8 cellular contexts compared by ENCODE assay signal in the genomic region with DNA sequence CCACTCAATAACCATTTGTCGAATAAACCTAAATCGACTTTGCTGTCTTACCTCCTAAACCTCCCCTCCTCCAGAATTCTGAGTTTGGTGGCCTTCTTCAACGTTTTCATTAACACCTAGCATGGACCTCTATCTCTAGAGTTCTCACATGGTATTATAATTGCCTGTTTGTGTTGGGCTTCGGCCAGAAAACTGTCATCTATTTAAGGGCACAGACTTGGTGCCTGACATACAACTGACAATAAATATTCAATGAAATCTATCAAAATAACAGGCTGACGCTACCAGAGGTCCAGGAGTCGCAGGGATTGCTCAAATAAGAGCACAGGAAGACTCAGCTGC. TPM values are rescaled to one million over a fixed set of nuclear protein-coding genes. Genes with fewer than 3 reads are reported as not detected.
DNase-seq lines count a peak whose midpoint lies in the region; ATAC-seq, FAIRE-seq and TF ChIP-seq lines count a peak whose summit lies in the region.

No MANE protein-coding gene starts in this region.

- H3K4me1 ChIP-seq in A673 (ENCODE audit: insufficient read depth, low read length, poor library complexity, severe bottlenecking) = peaks cover 12% of the 10 kb centered on the region
- peaks cover 7% of the 10 kb centered on the region for H3K4me1 ChIP-seq in IMR-90 (ENCODE audit: control insufficient read depth, insufficient read depth, low read length)
- H3K4me1 ChIP-seq in muscle layer of duodenum (ENCODE audit: control insufficient read depth in 1 of 2, insufficient read depth in 2 of 2, low read length in 2 of 2) = peaks cover 8 to 22% of the 10 kb centered on the region in 2 donors

- 20% methylated on average over 1 of the region's 6 CpGs; no CpG with 5 or more reads in 1 of the 2 experiments for WGBS in IMR-90 (ENCODE audit: extremely low coverage in 2 of 2, insufficient read length in 1 of 2), 2 experiments

- CTCF ChIA-PET in A673 (lab: Charles Lee) (no interaction called here), IMR-90 (lab: Yijun Ruan, JAX) (no interaction called here)

- no peaks in the 10 kb centered on the region for H3K9me3 ChIP-seq in A673 (ENCODE audit: low read depth, low read length, poor library complexity, severe bottlenecking)
- no peaks in the 10 kb centered on the region for H3K9me3 ChIP-seq in IMR-90 (ENCODE audit: control insufficient read depth, insufficient read depth, low read length)
- no peaks in the 10 kb centered on the region for H3K9me3 ChIP-seq in muscle layer of duodenum (ENCODE audit: control insufficient read depth in 1 of 2, low read length in 2 of 2)

- 0 out of 2 replicates have a peak overlapping the region, but pooled peaks have one; percentile 82 for H3K18ac ChIP-seq in IMR-90 (ENCODE audit: low read depth, low read length)

- peak overlapping the region; percentile 89 for H3K4ac ChIP-seq in IMR-90 (ENCODE audit: low read depth, low read length)

- no peaks in the 10 kb centered on the region for H4K20me1 ChIP-seq in IMR-90 (ENCODE audit: insufficient read depth, low read length)

- TF ChIP-seq RAD21 in IMR-90 (IDR thresholded peaks at IDR 0.05; ENCODE audit: low read length) = no peak

- H2AFZ ChIP-seq in IMR-90 (replicated peaks; ENCODE audit: low read length, poor library complexity) = peak overlapping the region; percentile 91

- H3K9me1 ChIP-seq in IMR-90 (ENCODE audit: insufficient read depth, low read length) = peaks cover 6% of the 10 kb centered on the region

- peak overlapping the region; percentile 77 for H2AK9ac ChIP-seq in IMR-90 (replicated peaks; ENCODE audit: low read depth, low read length, poor library complexity)

- H2BK120ac ChIP-seq in IMR-90 (ENCODE audit: low read depth, low read length) = peak overlapping the region; percentile 85

- peak overlapping the region; percentile 92 for H4K5ac ChIP-seq in IMR-90 (ENCODE audit: low read depth, low read length)

- intact Hi-C loops in A673 (cut with micrococcal nuclease; ENCODE audit: unreplicated experiment) (loop anchor here (5.0 kb wide), 1 partner anchor 207 kb away; no protein-coding TSS in a partner anchor), IMR-90 (cut with micrococcal nuclease) (loop anchor here (10.0 kb wide), 1 partner anchor 1090 kb away; no protein-coding TSS in a partner anchor)

- H3K27ac ChIP-seq in A673 (ENCODE audit: low read depth, low read length, poor library complexity, severe bottlenecking) (peak overlapping the region; percentile 73), IMR-90 (ENCODE audit: insufficient read depth, low read length) (peak overlapping the region; percentile 84), muscle layer of duodenum (ENCODE audit: low read length) (peak overlapping the region; percentile 83)

- 0 out of 2 replicates have a peak overlapping the region, but pooled peaks have one; percentile 47 for H3K14ac ChIP-seq in IMR-90 (replicated peaks; ENCODE audit: low read depth, low read length)

- TF ChIP-seq POLR2A in IMR-90 (IDR thresholded peaks at IDR 0.05; ENCODE audit: low read depth, low read length) (no peak), H54 (IDR thresholded peaks at IDR 0.05; ENCODE audit: low read depth, low read length) (no peak)

- H3K27me3 ChIP-seq in A673 (replicated peaks; ENCODE audit: insufficient read depth, low read depth, low read length, poor library complexity) = no peaks in the 10 kb centered on the region
- no peaks in the 10 kb centered on the region for H3K27me3 ChIP-seq in IMR-90 (ENCODE audit: control insufficient read depth, insufficient read depth, low read length)
- no peaks in the 10 kb centered on the region for H3K27me3 ChIP-seq in muscle layer of duodenum (ENCODE audit: low read depth, low read length)

- no peak for DNase-seq in A673 (ENCODE audit: low spot score)
- no peak for DNase-seq in IMR-90
- DNase-seq in choroid plexus epithelial cell (ENCODE audit: low read depth) = no peak
- no peak for DNase-seq in Kasumi-1 (lab: John Stamatoyannopoulos, UW)
- DNase-seq in dedifferentiated amniotic fluid mesenchymal stem cell (ENCODE audit: extremely low spot score) = no peak
- DNase-seq in H54 (ENCODE audit: insufficient read length, low spot score) = no peak

- H2BK5ac ChIP-seq in IMR-90 (ENCODE audit: low read depth, low read length, poor library complexity, severe bottlenecking) = peak overlapping the region; percentile 77

- dilution Hi-C loops in IMR-90 (cut with HindIII; ENCODE audit: low sequenced_read_pairs, unreplicated experiment) = no loop called here

- TF ChIP-seq CTCF in A673 (conservative IDR thresholded peaks at IDR 0.05; ENCODE audit: low read depth, low read length) (no peak), IMR-90 (conservative IDR thresholded peaks at IDR 0.05; ENCODE audit: low read depth, low read length) (no peak), choroid plexus epithelial cell (conservative IDR thresholded peaks at IDR 0.05; ENCODE audit: low read depth, low read length) (no peak)

- peak overlapping the region; percentile 88; the same call in 1 of the 2 replicates for H3K23ac ChIP-seq in IMR-90 (ENCODE audit: low read depth, low read length)

- 0 out of 2 replicates have a peak overlapping the region, but pooled peaks have one; percentile 40 for H2BK20ac ChIP-seq in IMR-90 (ENCODE audit: low read depth, low read length)

- H3K36me3 ChIP-seq in A673 (ENCODE audit: insufficient read depth, low read length, poor library complexity, severe bottlenecking) = no peaks in the 10 kb centered on the region
- no peaks in the 10 kb centered on the region for H3K36me3 ChIP-seq in IMR-90 (ENCODE audit: control insufficient read depth, insufficient read depth, low read length)
- no peaks in the 10 kb centered on the region for H3K36me3 ChIP-seq in muscle layer of duodenum (ENCODE audit: control insufficient read depth in 1 of 2, insufficient read depth in 2 of 2, low read length in 2 of 2)

- TSS peak; percentile 60 for BruUV-seq in A673 (replicated peaks; lab: Mats Ljungman, UMichigan)
- BruUV-seq in IMR-90 (replicated peaks; lab: Mats Ljungman, UMichigan) = no TSS peak

- H3K4me2 ChIP-seq in IMR-90 (ENCODE audit: low read depth, low read length) = peak overlapping the region; percentile 94

- ATAC-seq in GM19372 (IDR thresholded peaks at IDR 0.05; ENCODE audit: low read depth, unreplicated experiment) = peak; percentile 5
- no peak for ATAC-seq in IMR-90 (ENCODE audit: low read depth)

- peak overlapping the region; percentile 81; the same call in 1 of the 2 replicates for H3K56ac ChIP-seq in IMR-90 (ENCODE audit: extremely low read depth, insufficient read depth, low read length)

- peak overlapping the region; percentile 13; the same call in 1 of the 3 replicates for H2BK15ac ChIP-seq in IMR-90 (ENCODE audit: low read depth, low read length)

- peaks cover 5 to 16% of the 10 kb centered on the region in 2 experiments; a peak in 2 of 4 replicates for H3K79me1 ChIP-seq in IMR-90 (ENCODE audit: low read depth in 1 of 2, low read length in 2 of 2)

- H4K91ac ChIP-seq in IMR-90 (ENCODE audit: insufficient read depth, low read depth, low read length) = peak overlapping the region; percentile 85; the same call in 1 of the 2 replicates

- FAIRE-seq in H54 (lab: Jason Lieb, UNC) = no peak

- H3K9ac ChIP-seq in IMR-90 (ENCODE audit: low read depth, low read length) = peak overlapping the region; percentile 84

- H3K4me3 ChIP-seq in A673 (ENCODE audit: low read depth, low read length, poor library complexity, severe bottlenecking) (peak overlapping the region; percentile 71), IMR-90 (ENCODE audit: insufficient read depth, low read depth, low read length) (peak overlapping the region; percentile 85), choroid plexus epithelial cell (ENCODE audit: low read depth, low read length) (peak overlapping the region; percentile 96), muscle layer of duodenum (ENCODE audit: low read depth in 1 of 2, low read length in 2 of 2) (peak overlapping the region; percentile 94 to 95)

- H2AK5ac ChIP-seq in IMR-90 (ENCODE audit: low read depth, low read length) = no peak overlapping the region

- in situ Hi-C loops in IMR-90 (cut with MboI; ENCODE audit: low sequenced_read_pairs) = loop anchor here (5.0 kb wide), 1 partner anchor 127 kb away; no protein-coding TSS in a partner anchor

- H4K8ac ChIP-seq in IMR-90 (ENCODE audit: low read depth in 2 of 2, low read length in 2 of 2) = peak overlapping the region; percentile 85 to 88; a peak in 3 of 4 replicates

- POLR2A ChIA-PET in A673 (lab: Charles Lee; ENCODE audit: low non-redundant PET) (no interaction called here), IMR-90 (lab: Charles Lee; ENCODE audit: unreplicated experiment) (interaction anchor here (1.0 kb wide), 1 partner anchor 41 kb away, joined by 4 read pairs; no protein-coding TSS in a partner anchor)

TF ChIP-seq in IMR-90, 13 proteins besides CTCF, POLR2A, EP300 and RAD21 (continues in another document):
- TF ChIP-seq CHD1 (IDR thresholded peaks at IDR 0.05; ENCODE audit: low read depth, low read length) (no peak), NFE2L2 (IDR thresholded peaks at IDR 0.05; ENCODE audit: low read depth, low read length) (no peak), MAFK (IDR thresholded peaks at IDR 0.05; ENCODE audit: low read depth, low read length) (no peak), RFX5 (IDR thresholded peaks at IDR 0.05; ENCODE audit: low read depth, low read length) (no peak), SMC3 (IDR thresholded peaks at IDR 0.05; ENCODE audit: low read depth, low read length) (no peak), CEBPB (IDR thresholded peaks at IDR 0.05; ENCODE audit: low read depth, low read length) (no peak)
- TF ChIP-seq, protein P1, sequence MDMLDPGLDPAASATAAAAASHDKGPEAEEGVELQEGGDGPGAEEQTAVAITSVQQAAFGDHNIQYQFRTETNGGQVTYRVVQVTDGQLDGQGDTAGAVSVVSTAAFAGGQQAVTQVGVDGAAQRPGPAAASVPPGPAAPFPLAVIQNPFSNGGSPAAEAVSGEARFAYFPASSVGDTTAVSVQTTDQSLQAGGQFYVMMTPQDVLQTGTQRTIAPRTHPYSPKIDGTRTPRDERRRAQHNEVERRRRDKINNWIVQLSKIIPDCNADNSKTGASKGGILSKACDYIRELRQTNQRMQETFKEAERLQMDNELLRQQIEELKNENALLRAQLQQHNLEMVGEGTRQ (IDR thresholded peaks at IDR 0.05; ENCODE audit: low read depth, low read length) = no peak

RNA-seq across cellular contexts. Expression of a gene that starts 0.7 kb away (rescaled TPM):
- total RNA-seq in A673 (2021) = 13.6 and 17.0 TPM in 2 replicates
- 6.6 and 12.5 TPM in 2 replicates for total RNA-seq in IMR-90 (2012; rRNA removed)
- 2.4 and 3.0 TPM in 2 replicates for polyA plus RNA-seq in IMR-90 (2012; rRNA removed)
- polyA plus RNA-seq in IMR-90 (2012; cell fraction: cytosol; rRNA removed) = 0.44 and 0.47 TPM in 2 replicates
- 0.64 and 3.9 TPM in 2 replicates for polyA plus RNA-seq in IMR-90 (2012; cell fraction: nucleus; rRNA removed; ENCODE audit: low replicate concordance)

RNA-seq across cellular contexts. Expression of a gene that starts 26.1 kb away (rescaled TPM):
- total RNA-seq in A673 (2021) = not detected in 2 replicates
- total RNA-seq in IMR-90 (2012; rRNA removed) = 0.18 and 0.28 TPM in 2 replicates
- polyA plus RNA-seq in IMR-90 (2012; rRNA removed) = 0.22 and 0.29 TPM in 2 replicates
- polyA plus RNA-seq in IMR-90 (2012; cell fraction: cytosol; rRNA removed) = 0.09 and 0.11 TPM in 2 replicates
- 0.09 and 0.61 TPM in 2 replicates for polyA plus RNA-seq in IMR-90 (2012; cell fraction: nucleus; rRNA removed; ENCODE audit: low replicate concordance)
